In the genomic region with DNA sequence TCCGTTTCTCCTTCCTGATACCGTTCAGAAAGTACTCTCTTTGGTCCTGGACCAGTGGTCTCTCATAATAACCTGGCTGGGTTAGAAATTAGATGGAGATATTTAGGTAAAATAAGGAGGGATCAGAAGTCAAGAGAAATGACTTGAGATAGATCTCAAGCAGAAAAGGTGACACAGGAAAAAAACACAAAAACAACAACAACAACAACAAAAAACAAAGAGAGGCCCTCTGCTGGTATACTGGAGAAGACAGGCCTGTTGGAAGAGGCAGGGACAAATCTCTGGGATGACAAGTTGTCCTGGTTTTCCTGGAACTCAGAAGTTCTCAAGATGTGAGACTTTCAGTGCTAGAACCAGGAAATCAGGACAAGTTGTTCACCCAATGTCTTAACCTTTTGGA, we compare ENCODE assay signal across 1 cellular context.
TF ChIP-seq lines count a peak whose summit lies in the region.

No MANE protein-coding gene starts in this region.

TF ChIP-seq in HCT116, 20 proteins besides CTCF, POLR2A, EP300 and RAD21 (continued from another document):
- TF ChIP-seq, protein P1, sequence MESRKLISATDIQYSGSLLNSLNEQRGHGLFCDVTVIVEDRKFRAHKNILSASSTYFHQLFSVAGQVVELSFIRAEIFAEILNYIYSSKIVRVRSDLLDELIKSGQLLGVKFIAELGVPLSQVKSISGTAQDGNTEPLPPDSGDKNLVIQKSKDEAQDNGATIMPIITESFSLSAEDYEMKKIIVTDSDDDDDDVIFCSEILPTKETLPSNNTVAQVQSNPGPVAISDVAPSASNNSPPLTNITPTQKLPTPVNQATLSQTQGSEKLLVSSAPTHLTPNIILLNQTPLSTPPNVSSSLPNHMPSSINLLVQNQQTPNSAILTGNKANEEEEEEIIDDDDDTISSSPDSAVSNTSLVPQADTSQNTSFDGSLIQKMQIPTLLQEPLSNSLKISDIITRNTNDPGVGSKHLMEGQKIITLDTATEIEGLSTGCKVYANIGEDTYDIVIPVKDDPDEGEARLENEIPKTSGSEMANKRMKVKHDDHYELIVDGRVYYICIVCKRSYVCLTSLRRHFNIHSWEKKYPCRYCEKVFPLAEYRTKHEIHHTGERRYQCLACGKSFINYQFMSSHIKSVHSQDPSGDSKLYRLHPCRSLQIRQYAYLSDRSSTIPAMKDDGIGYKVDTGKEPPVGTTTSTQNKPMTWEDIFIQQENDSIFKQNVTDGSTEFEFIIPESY (IDR thresholded peaks at IDR 0.05; ENCODE audit: extremely low read depth, insufficient replicate concordance, low read length), result no peak
- TF ChIP-seq ZFX (IDR thresholded peaks at IDR 0.05) (no peak), CEBPB (IDR thresholded peaks at IDR 0.05; ENCODE audit: low read depth) (no peak), YY1 (IDR thresholded peaks at IDR 0.05; ENCODE audit: extremely low read depth, insufficient replicate concordance, low read depth, low read length) (no peak), EZH2 (IDR thresholded peaks at IDR 0.05) (no peak), FOSL1 (IDR thresholded peaks at IDR 0.05; ENCODE audit: low read depth) (no peak), ZNF274 (IDR thresholded peaks at IDR 0.05; ENCODE audit: low read depth, low read length) (no peak), SRF (IDR thresholded peaks at IDR 0.05; ENCODE audit: low read depth) (no peak), EGR1 (IDR thresholded peaks at IDR 0.05; ENCODE audit: low read depth) (no peak)
- TF ChIP-seq, protein P2, sequence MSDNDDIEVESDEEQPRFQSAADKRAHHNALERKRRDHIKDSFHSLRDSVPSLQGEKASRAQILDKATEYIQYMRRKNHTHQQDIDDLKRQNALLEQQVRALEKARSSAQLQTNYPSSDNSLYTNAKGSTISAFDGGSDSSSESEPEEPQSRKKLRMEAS (IDR thresholded peaks at IDR 0.05), result no peak
- TF ChIP-seq, protein P3, sequence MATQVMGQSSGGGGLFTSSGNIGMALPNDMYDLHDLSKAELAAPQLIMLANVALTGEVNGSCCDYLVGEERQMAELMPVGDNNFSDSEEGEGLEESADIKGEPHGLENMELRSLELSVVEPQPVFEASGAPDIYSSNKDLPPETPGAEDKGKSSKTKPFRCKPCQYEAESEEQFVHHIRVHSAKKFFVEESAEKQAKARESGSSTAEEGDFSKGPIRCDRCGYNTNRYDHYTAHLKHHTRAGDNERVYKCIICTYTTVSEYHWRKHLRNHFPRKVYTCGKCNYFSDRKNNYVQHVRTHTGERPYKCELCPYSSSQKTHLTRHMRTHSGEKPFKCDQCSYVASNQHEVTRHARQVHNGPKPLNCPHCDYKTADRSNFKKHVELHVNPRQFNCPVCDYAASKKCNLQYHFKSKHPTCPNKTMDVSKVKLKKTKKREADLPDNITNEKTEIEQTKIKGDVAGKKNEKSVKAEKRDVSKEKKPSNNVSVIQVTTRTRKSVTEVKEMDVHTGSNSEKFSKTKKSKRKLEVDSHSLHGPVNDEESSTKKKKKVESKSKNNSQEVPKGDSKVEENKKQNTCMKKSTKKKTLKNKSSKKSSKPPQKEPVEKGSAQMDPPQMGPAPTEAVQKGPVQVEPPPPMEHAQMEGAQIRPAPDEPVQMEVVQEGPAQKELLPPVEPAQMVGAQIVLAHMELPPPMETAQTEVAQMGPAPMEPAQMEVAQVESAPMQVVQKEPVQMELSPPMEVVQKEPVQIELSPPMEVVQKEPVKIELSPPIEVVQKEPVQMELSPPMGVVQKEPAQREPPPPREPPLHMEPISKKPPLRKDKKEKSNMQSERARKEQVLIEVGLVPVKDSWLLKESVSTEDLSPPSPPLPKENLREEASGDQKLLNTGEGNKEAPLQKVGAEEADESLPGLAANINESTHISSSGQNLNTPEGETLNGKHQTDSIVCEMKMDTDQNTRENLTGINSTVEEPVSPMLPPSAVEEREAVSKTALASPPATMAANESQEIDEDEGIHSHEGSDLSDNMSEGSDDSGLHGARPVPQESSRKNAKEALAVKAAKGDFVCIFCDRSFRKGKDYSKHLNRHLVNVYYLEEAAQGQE (IDR thresholded peaks at IDR 0.05; ENCODE audit: low read depth), result no peak
